ENCODE assay signal across 31 cellular contexts in the genomic region with DNA sequence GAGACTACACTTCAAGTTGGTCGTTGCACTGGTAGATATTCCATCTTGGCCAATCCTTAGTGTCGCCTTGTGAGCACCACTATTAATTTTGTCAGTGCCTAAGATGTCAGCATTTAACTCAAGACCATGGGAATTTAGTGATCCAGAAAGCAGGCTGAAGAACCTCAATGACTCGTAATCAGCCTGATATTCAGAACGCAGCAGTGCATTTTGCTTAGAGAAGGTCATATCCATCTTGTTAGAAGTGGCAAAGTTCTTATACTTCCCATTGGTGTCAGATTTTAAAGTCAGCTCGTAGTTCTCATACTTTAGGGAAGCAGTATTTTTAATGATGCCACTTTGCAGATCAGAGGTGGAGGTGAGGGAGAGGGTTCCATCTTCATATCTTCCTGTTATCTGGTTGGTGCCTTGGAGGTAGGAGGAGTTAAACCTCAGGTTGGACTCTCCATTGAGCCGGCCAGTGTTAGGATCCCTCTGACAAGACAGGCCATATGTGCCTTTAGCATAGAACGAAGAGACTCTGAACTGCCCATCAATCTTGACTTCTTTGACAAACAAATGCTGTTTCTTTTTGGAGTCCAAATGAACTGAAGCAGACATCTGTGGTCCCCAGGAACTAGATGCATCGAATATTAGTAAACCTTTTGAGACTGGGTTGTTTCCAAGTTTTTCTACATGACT. TPM values are rescaled to one million over a fixed set of nuclear protein-coding genes. Genes with fewer than 3 reads are reported as not detected.
"Had no signal": no experiment of that assay in that cellular context is flagged by ENCODE, and none has a peak within 500 bp of the region (broad histone marks: within the 10 kb centered on the region; RNA-seq: fewer than 3 reads in every experiment).

No MANE protein-coding gene starts in this region.

- H3K4me1 ChIP-seq: colonic mucosa, esophagus muscularis mucosa, esophagus squamous epithelium, foreskin keratinocyte, heart left ventricle had no signal

- H3K27me3 Mint-ChIP-seq: dendritic cell treated with granulocyte-macrophage colony-stimulating factor and Interleukin-4, amounts not matched to agents 40 ng/mL and 50 ng/mL, for 4 days; effector memory CD8-positive, alpha-beta T cell had no signal

- H3K9me3 Mint-ChIP-seq: dendritic cell treated with granulocyte-macrophage colony-stimulating factor and Interleukin-4, amounts not matched to agents 40 ng/mL and 50 ng/mL, for 4 days; effector memory CD8-positive, alpha-beta T cell had no signal

- DNase-seq: colonic mucosa; cortex of kidney; dermis blood vessel endothelial cell; dorsolateral prefrontal cortex; effector CD4-positive, alpha-beta T cell; effector CD8-positive, alpha-beta T cell; effector memory CD4-positive, alpha-beta T cell; effector memory CD8-positive, alpha-beta T cell; endodermal cell; erythroblast; esophagus squamous epithelium; foreskin fibroblast; foreskin keratinocyte; foreskin melanocyte; gastrocnemius medialis; glutamatergic neuron; head of caudate nucleus; heart left ventricle; heart right ventricle had no signal

- H3K27me3 ChIP-seq: colonic mucosa, esophagus muscularis mucosa, esophagus squamous epithelium, gastrocnemius medialis, gastroesophageal sphincter, heart left ventricle had no signal

- ATAC-seq: effector memory CD8-positive, alpha-beta T cell; esophagus mucosa; foreskin keratinocyte; gastroesophageal sphincter; heart left ventricle; heart right ventricle had no signal

- H3K27ac ChIP-seq: colonic mucosa, coronary artery, dorsolateral prefrontal cortex, epithelial cell of prostate, esophagus muscularis mucosa, esophagus squamous epithelium, foreskin keratinocyte, gastroesophageal sphincter, heart left ventricle, heart right ventricle had no signal

- H3K36me3 ChIP-seq: colonic mucosa, esophagus squamous epithelium, gastrocnemius medialis, gastroesophageal sphincter had no signal

- H3K27ac Mint-ChIP-seq: dendritic cell treated with granulocyte-macrophage colony-stimulating factor and Interleukin-4, amounts not matched to agents 40 ng/mL and 50 ng/mL, for 4 days; effector memory CD8-positive, alpha-beta T cell; endodermal cell had no signal

- H3K9me3 ChIP-seq: colonic mucosa, esophagus muscularis mucosa, esophagus squamous epithelium, gastrocnemius medialis, heart left ventricle, heart right ventricle had no signal

- H3K4me3 ChIP-seq: colonic mucosa, coronary artery, dorsolateral prefrontal cortex, esophagus muscularis mucosa, esophagus squamous epithelium, gastrocnemius medialis, gastroesophageal sphincter, heart left ventricle, heart right ventricle had no signal

- FAIRE-seq: colon, endometrium, endothelial cell of umbilical vein, frontal cortex had no signal

- H3K4me3 Mint-ChIP-seq: dendritic cell treated with granulocyte-macrophage colony-stimulating factor and Interleukin-4, amounts not matched to agents 40 ng/mL and 50 ng/mL, for 4 days; effector memory CD8-positive, alpha-beta T cell; endodermal cell had no signal

- H3K4me1 Mint-ChIP-seq: endodermal cell had no signal

RNA-seq across cellular contexts. Expression of a gene that starts 31.9 kb away (rescaled TPM):
- total RNA-seq: epithelial cell of proximal tubule, foreskin keratinocyte had no signal
- polyA plus RNA-seq: fibroblast of lung, foreskin keratinocyte had no signal
